ENCODE assay signal across 26 cellular contexts in genomic region chr12:99140017-99140726, GRCh38.
"Had no signal": no experiment of that assay in that cellular context is flagged by ENCODE, and none has a peak within 500 bp of the region (broad histone marks: within the 10 kb centered on the region; RNA-seq: fewer than 3 reads in every experiment).

No MANE protein-coding gene starts in this region.

- H3K4me2 ChIP-seq: smooth muscle cell had no signal

- H3K4me1 Mint-ChIP-seq: memory B cell; stimulated activated memory B cell treated with anti-CD40 and anti-IgM and Interleukin-4, amounts not matched to agents 10 μg/mL and 1 μg/mL and 100 μg/mL, for 72 hours; stimulated activated naive CD8-positive, alpha-beta T cell treated with anti-CD3 and anti-CD28 coated beads, Interleukin-15, amount 100 ng/mL, for 72 hours had no signal

- DNase-seq: hippocampal formation; kidney; left colon; left ventricle myocardium inferior; midbrain; mucosa of descending colon; naive thymus-derived CD4-positive, alpha-beta T cell; ovary; posterior cingulate gyrus; psoas muscle; right lobe of liver; stimulated activated CD4-positive, alpha-beta T cell treated with anti-CD3 and anti-CD28 coated beads, Interleukin-1b, Interleukin-23, amount 100 ng/mL, for 48 hours; stimulated activated CD4-positive, alpha-beta T cell treated with anti-CD3 and anti-CD28 coated beads, Interleukin-2, amount 100 ng/mL, for 48 hours; stimulated activated CD4-positive, alpha-beta T cell treated with anti-CD3 and anti-CD28 coated beads, Interleukin-4, amount 100 ng/mL, for 4 hours; stimulated activated CD8-positive, alpha-beta memory T cell treated with anti-CD3 and anti-CD28 coated beads, Interleukin-4, amount 100 ng/mL, for 48 hours; stimulated activated naive CD4-positive, alpha-beta T cell treated with Interleukin-2 at 50 U/mL for 16 hours; stimulated activated naive CD8-positive, alpha-beta T cell treated with anti-CD3 and anti-CD28 coated beads, Interleukin-15, amount 100 ng/mL, for 72 hours; substantia nigra; uterus had no signal

- H3K36me3 Mint-ChIP-seq: memory B cell; naive thymus-derived CD4-positive, alpha-beta T cell; natural killer cell treated with Interleukin-12 subunit alpha and Interleukin-12 subunit beta and Interleukin-15 and Interleukin-18, amount 100 ng/mL, for 72 hours; stimulated activated memory B cell treated with anti-CD40 and anti-IgM and Interleukin-4, amounts not matched to agents 10 μg/mL and 1 μg/mL and 100 μg/mL, for 72 hours; type B pancreatic cell had no signal

- H3K4me3 Mint-ChIP-seq: memory B cell; naive thymus-derived CD4-positive, alpha-beta T cell; natural killer cell treated with Interleukin-12 subunit alpha and Interleukin-12 subunit beta and Interleukin-15 and Interleukin-18, amount 100 ng/mL, for 72 hours; stimulated activated memory B cell treated with anti-CD40 and anti-IgM and Interleukin-4, amounts not matched to agents 10 μg/mL and 1 μg/mL and 100 μg/mL, for 72 hours; stimulated activated naive CD8-positive, alpha-beta T cell treated with anti-CD3 and anti-CD28 coated beads, Interleukin-15, amount 100 ng/mL, for 72 hours; type B pancreatic cell had no signal

- H3K27ac ChIP-seq: left ventricle myocardium inferior, ovary, psoas muscle, right atrium auricular region, right lobe of liver, tibial nerve, uterus had no signal

- H3K9me3 ChIP-seq: left ventricle myocardium inferior, mucosa of descending colon, ovary, psoas muscle, right atrium auricular region, right lobe of liver, tibial nerve, uterus had no signal

- H3K27me3 Mint-ChIP-seq: natural killer cell treated with Interleukin-12 subunit alpha and Interleukin-12 subunit beta and Interleukin-15 and Interleukin-18, amount 100 ng/mL, for 72 hours; stimulated activated memory B cell treated with anti-CD40 and anti-IgM and Interleukin-4, amounts not matched to agents 10 μg/mL and 1 μg/mL and 100 μg/mL, for 72 hours; stimulated activated naive CD8-positive, alpha-beta T cell treated with anti-CD3 and anti-CD28 coated beads, Interleukin-15, amount 100 ng/mL, for 72 hours had no signal

- ATAC-seq: left colon; mucosa of descending colon; naive thymus-derived CD4-positive, alpha-beta T cell; natural killer cell treated with Interleukin-12 subunit alpha and Interleukin-12 subunit beta and Interleukin-15 and Interleukin-18, amount 100 ng/mL, for 72 hours; psoas muscle; right lobe of liver; stimulated activated memory B cell treated with anti-CD40 and anti-IgM and Interleukin-4, amounts not matched to agents 10 μg/mL and 1 μg/mL and 100 μg/mL, for 72 hours; stimulated activated naive CD8-positive, alpha-beta T cell treated with anti-CD3 and anti-CD28 coated beads, Interleukin-15, amount 100 ng/mL, for 72 hours had no signal

- H3K4me1 ChIP-seq: left ventricle myocardium inferior, psoas muscle, right atrium auricular region, right lobe of liver, tibial nerve, uterus had no signal

- H3K4me3 ChIP-seq: left ventricle myocardium inferior, mucosa of descending colon, ovary, psoas muscle, right atrium auricular region, right lobe of liver, smooth muscle cell, tibial nerve, uterus had no signal

- H3K36me3 ChIP-seq: left ventricle myocardium inferior, ovary, right atrium auricular region, right lobe of liver, tibial nerve, uterus had no signal

- H3K27me3 ChIP-seq: ovary, right atrium auricular region, right lobe of liver, tibial nerve, uterus had no signal

- H3K9me3 Mint-ChIP-seq: type B pancreatic cell had no signal

- H3K27ac Mint-ChIP-seq: memory B cell; naive thymus-derived CD4-positive, alpha-beta T cell; natural killer cell treated with Interleukin-12 subunit alpha and Interleukin-12 subunit beta and Interleukin-15 and Interleukin-18, amount 100 ng/mL, for 72 hours; stimulated activated memory B cell treated with anti-CD40 and anti-IgM and Interleukin-4, amounts not matched to agents 10 μg/mL and 1 μg/mL and 100 μg/mL, for 72 hours; type B pancreatic cell had no signal
